ENCODE assay signal across 10 cellular contexts in genomic region chr5:149563461-149563860, GRCh38. TPM values are rescaled to one million over a fixed set of nuclear protein-coding genes. Genes with fewer than 3 reads are reported as not detected.
DNase-seq lines count a peak whose midpoint lies in the region; ATAC-seq, FAIRE-seq and TF ChIP-seq lines count a peak whose summit lies in the region.
"Had no signal": no experiment of that assay in that cellular context is flagged by ENCODE, and none has a peak within 500 bp of the region (broad histone marks: within the 10 kb centered on the region; RNA-seq: fewer than 3 reads in every experiment).

No MANE protein-coding gene starts in this region.

- DNase-seq in ELR (ENCODE audit: low read depth) (peak; percentile 67), PC-9 (no peak), fibroblast of peridontal ligament (ENCODE audit: extremely low read depth) (peak; percentile 40), gastrocnemius medialis (no peak), NCI-H2081 (lab: John Stamatoyannopoulos, UW) (no peak), HTR-8/SVneo (ENCODE audit: insufficient read length, low spot score) (no peak), cerebellar nuclear complex (lab: John Stamatoyannopoulos, UW) (no peak)
- DNase-seq: glutamatergic neuron, occipital lobe had no signal

- peak overlapping the region; percentile 48 for H3K4me2 ChIP-seq in PC-9

- peak overlapping the region; percentile 59 for H2AFZ ChIP-seq in PC-9

- no peak for ATAC-seq in gastrocnemius medialis
- no peak for ATAC-seq in esophagus mucosa

- BruUV-seq in PC-9 (replicated peaks; lab: Mats Ljungman, UMichigan), result no TSS peak

- in situ Hi-C loops in gastrocnemius medialis (cut with MboI; ENCODE audit: low sequenced_read_pairs in 4 of 4), result loop anchor here (5.0 to 25.0 kb wide), 5 partner anchors 176 to 426 kb away; partner anchors contain the start of genes ABLIM3 (in 1 of the 4) and IL17B (in 1 of the 4)

- TF ChIP-seq POLR2A in gastrocnemius medialis (IDR thresholded peaks at IDR 0.05), result no peak

- H3K27ac ChIP-seq in PC-9 (peak overlapping the region; percentile 97), gastrocnemius medialis (peak overlapping the region; percentile 74 to 83 (median 80))

- no peaks in the 10 kb centered on the region for H4K20me1 ChIP-seq in PC-9 (ENCODE audit: insufficient read depth)

- CTCF ChIA-PET in PC-9 (lab: Charles Lee), result interaction anchor here (0.6 to 2.1 kb wide), 8 partner anchors 12 to 768 kb away, joined by 3 to 13 read pairs (median 6); partner anchors contain the start of gene CSNK1A1

- H3F3A ChIP-seq in PC-9 (ENCODE audit: insufficient read depth, low read depth), result peaks cover 43% of the 10 kb centered on the region

- H3K36me3 ChIP-seq in PC-9 (ENCODE audit: low read depth) (no peaks in the 10 kb centered on the region), gastrocnemius medialis (no peaks in the 10 kb centered on the region)

- no peak for FAIRE-seq in HTR-8/SVneo (lab: Jason Lieb, UNC)

- H3K4me1 ChIP-seq in PC-9 (replicated peaks; ENCODE audit: insufficient read depth) (peaks cover 53% of the 10 kb centered on the region), gastrocnemius medialis (peaks cover 20 to 35% of the 10 kb centered on the region in 2 donors)

- H3K9me3 ChIP-seq in PC-9 (ENCODE audit: insufficient read depth, low read depth) (no peaks in the 10 kb centered on the region), gastrocnemius medialis (no peaks in the 10 kb centered on the region)

- H3K9me2 ChIP-seq in PC-9 (ENCODE audit: insufficient read depth), result no peaks in the 10 kb centered on the region

- H3K79me2 ChIP-seq in PC-9 (ENCODE audit: low read depth), result 0 out of 2 replicates have a peak, but pooled peaks cover 3% of the 10 kb centered on the region

- H3K27me3 ChIP-seq in PC-9 (ENCODE audit: insufficient read depth, low read depth) (no peaks in the 10 kb centered on the region), gastrocnemius medialis (no peaks in the 10 kb centered on the region)

- intact Hi-C loops in PC-9 (cut with micrococcal nuclease; ENCODE audit: unreplicated experiment), result loop anchor here (5.0 to 10.0 kb wide), 4 partner anchors 436 to 1386 kb away; no protein-coding TSS in a partner anchor
- intact Hi-C loops in gastrocnemius medialis (cut with DNase I; ENCODE audit: low total_unique reads), result no loop called here

- POLR2A ChIA-PET in PC-9 (lab: Charles Lee; ENCODE audit: unreplicated experiment), result interaction anchor here (0.7 kb wide), 1 partner anchor 16 kb away, joined by 3 read pairs; no protein-coding TSS in a partner anchor

- H3K4me3 ChIP-seq in PC-9 (no peak overlapping the region), gastrocnemius medialis (no peak overlapping the region)

- TF ChIP-seq CTCF in PC-9 (conservative IDR thresholded peaks at IDR 0.05) (no peak), gastrocnemius medialis (IDR thresholded peaks at IDR 0.05 in 4 of 5, conservative IDR thresholded peaks at IDR 0.05 in 1 of 5) (no peak)

RNA-seq across cellular contexts. Expression of gene CSNK1A1, which starts 12.2 kb away (rescaled TPM):
- total RNA-seq in PC-9 (2021) (300 and 334 TPM in 2 replicates), gastrocnemius medialis (100 to 1,000 TPM; 157 to 252 (median 215) TPM), esophagus mucosa (404 TPM)

RNA-seq across cellular contexts. Expression of gene ARHGEF37, which starts 17.8 kb away (rescaled TPM):
- 5.5 and 8.6 TPM in 2 replicates for total RNA-seq in PC-9 (2021)
- 10 to 100 TPM in 3 of 4 donors, 1 to 10 TPM in 1; 9.5 to 28.6 (median 21.0) TPM for total RNA-seq in gastrocnemius medialis
- total RNA-seq in esophagus mucosa, result 23.6 TPM

Comparison
In these comparisons a context has a peak if more than half of its experiments do, and no peak if none do; other contexts are left out.
1. DNase-seq: peak in ELR (single experiment) and fibroblast of peridontal ligament (single experiment); none in PC-9 (0 of 2), gastrocnemius medialis (0 of 2), NCI-H2081 (0 of 2), HTR-8/SVneo (single experiment) and cerebellar nuclear complex (0 of 2).